In the genomic region with DNA sequence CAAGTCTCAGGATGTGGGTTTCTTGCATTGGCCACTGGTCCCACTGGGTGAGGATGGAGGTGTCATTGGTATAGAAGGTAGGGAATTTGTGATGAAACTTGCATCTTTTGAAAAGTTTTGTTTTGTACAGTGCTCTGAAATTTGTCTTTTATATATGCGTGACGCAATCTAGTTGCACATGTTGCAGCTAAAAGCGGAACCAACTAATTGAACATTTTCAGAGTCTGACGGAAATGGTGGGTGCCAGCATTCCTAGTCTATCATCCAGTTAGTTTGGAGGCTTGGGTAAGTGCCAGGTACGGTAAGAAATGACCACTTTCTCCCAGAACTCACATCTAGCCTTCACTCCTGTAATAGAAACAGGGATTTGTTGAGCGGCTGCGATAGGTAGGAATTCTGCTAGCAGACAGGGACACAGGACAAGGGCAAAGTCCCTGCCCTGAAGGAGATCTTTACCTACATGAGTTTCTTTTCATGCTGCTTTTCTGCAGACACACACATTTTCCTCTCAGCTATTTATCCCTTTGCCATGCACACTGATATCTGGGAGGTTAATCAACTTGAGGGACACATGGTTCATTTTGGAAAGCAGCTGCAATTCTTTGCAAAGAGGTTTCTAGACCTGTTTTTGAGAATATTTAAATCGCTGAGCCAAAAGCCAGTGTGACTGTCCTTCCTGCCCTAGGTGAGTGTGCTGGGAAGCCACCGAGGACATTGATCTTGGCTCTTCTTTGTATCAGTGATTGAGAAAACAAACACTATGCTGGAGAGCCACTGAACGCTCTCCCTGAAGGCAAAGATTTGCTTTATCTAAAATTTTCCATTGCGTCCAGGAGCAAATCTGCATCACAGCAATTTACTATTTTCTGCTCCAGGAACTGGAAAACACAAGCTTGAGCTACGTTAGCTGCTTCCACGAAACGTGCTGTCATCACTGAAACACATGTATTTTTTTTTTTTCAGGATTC, we compare ENCODE assay signal across 25 cellular contexts.
DNase-seq lines count a peak whose midpoint lies in the region; ATAC-seq and TF ChIP-seq lines count a peak whose summit lies in the region.
"Had no signal": no experiment of that assay in that cellular context is flagged by ENCODE, and none has a peak within 500 bp of the region (broad histone marks: within the 10 kb centered on the region; RNA-seq: fewer than 3 reads in every experiment).

No MANE protein-coding gene starts in this region.

- DNase-seq in BE2C (peak; percentile 6), MV-4-11 (lab: John Stamatoyannopoulos, UW) (peak; percentile 74), SKM-1 treated with dmso at 0.1 percent for 144 hours (lab: John Stamatoyannopoulos, UW; ENCODE audit: unreplicated experiment) (peak; percentile 63), inferior parietal cortex (ENCODE audit: extremely low spot score) (peak; percentile 29), NCI-H2171 (lab: John Stamatoyannopoulos, UW) (no peak), DMS79 treated with DMSO at 0.1 percent for 48 hours (lab: John Stamatoyannopoulos, UW) (no peak)
- no peak for DNase-seq in activated CD8-positive, alpha-beta memory T cell treated with anti-CD3 and anti-CD28 coated beads, Interleukin-2, amount 50 U/mL, for 4 hours
- DNase-seq: activated CD4-positive, alpha-beta memory T cell treated with anti-CD3 and anti-CD28 coated beads, Interleukin-2, amount 10 ng/mL, durations not matched to agents 7 days and 5 days; activated CD4-positive, CD25-positive, alpha-beta regulatory T cell; activated T-cell treated with anti-CD3 and anti-CD28 coated beads, Interleukin-2, amount 50 U/mL, for 24 hours; C1 segment of cervical spinal cord; effector CD8-positive, alpha-beta T cell; left cardiac atrium; mesendoderm; naive thymus-derived CD8-positive, alpha-beta T cell; NCI-H1105; NCI-H524 treated with DMSO at 0.1 percent for 48 hours; OCI-M1; pancreas; SHP77; testis had no signal

- no peaks in the 10 kb centered on the region for H3K9me3 ChIP-seq in BE2C
- H3K9me3 ChIP-seq: pancreas, testis had no signal

- no peaks in the 10 kb centered on the region for H3K36me3 ChIP-seq in BE2C
- H3K36me3 ChIP-seq: pancreas had no signal

- H3K4me3 ChIP-seq in BE2C (ENCODE audit: low read depth, low read length) = peak overlapping the region; percentile 17
- H3K4me3 ChIP-seq: A549, pancreas, testis had no signal

- ATAC-seq in GM21723 (IDR thresholded peaks at IDR 0.05; ENCODE audit: unreplicated experiment) = no peak
- ATAC-seq: A549; esophagus mucosa; left cardiac atrium; naive thymus-derived CD8-positive, alpha-beta T cell; sciatic nerve had no signal

- TF ChIP-seq CTCF in BE2C (IDR thresholded peaks at IDR 0.05; ENCODE audit: low read depth, low read length) = no peak

- no peaks in the 10 kb centered on the region for H3K27me3 ChIP-seq in BE2C
- H3K27me3 ChIP-seq: pancreas, testis had no signal

- H3K4me1 ChIP-seq in BE2C = peaks cover 4% of the 10 kb centered on the region; the same call in 1 of the 2 replicates
- H3K4me1 ChIP-seq: A549, testis had no signal

Comparison
In these comparisons a context has a peak if more than half of its experiments do, and no peak if none do; other contexts are left out.
1. DNase-seq: peak in BE2C (single experiment), MV-4-11 (single experiment), SKM-1 treated with dmso at 0.1 percent for 144 hours (single experiment) and inferior parietal cortex (single experiment); none in NCI-H2171 (single experiment), DMS79 treated with DMSO at 0.1 percent for 48 hours (single experiment) and activated CD8-positive, alpha-beta memory T cell treated with anti-CD3 and anti-CD28 coated beads, Interleukin-2, amount 50 U/mL, for 4 hours (single experiment).